28 cellular contexts compared by ENCODE assay signal in genomic region chr7:158795272-158795671, GRCh38.
"Had no signal": no experiment of that assay in that cellular context is flagged by ENCODE, and none has a peak within 500 bp of the region (broad histone marks: within the 10 kb centered on the region; RNA-seq: fewer than 3 reads in every experiment).

No MANE protein-coding gene starts in this region.

- H3K4me3 ChIP-seq: left ventricle myocardium inferior, lung, neural progenitor cell, ovary, skin epidermis, stomach, testis, thyroid gland, transverse colon, upper lobe of left lung, vagina had no signal

- H3K9me3 ChIP-seq: left ventricle myocardium inferior, neutrophil, ovary, stomach, testis, thyroid gland, transverse colon, upper lobe of left lung, vagina had no signal

- H3K27me3 Mint-ChIP-seq: naive B cell; progenitor cell of endocrine pancreas; stimulated activated naive B cell treated with anti-CD40 and anti-IgM and Interleukin-4, amounts not matched to agents 10 μg/mL and 1 μg/mL and 100 μg/mL, for 72 hours had no signal

- H3K36me3 ChIP-seq: ovary had no signal

- H2AFZ ChIP-seq: neural progenitor cell had no signal

- H3K9ac ChIP-seq: neural progenitor cell had no signal

- H3K4me2 ChIP-seq: neural progenitor cell had no signal

- ATAC-seq: sciatic nerve; stimulated activated naive B cell treated with anti-CD40 and anti-IgM and Interleukin-4, amounts not matched to agents 10 μg/mL and 1 μg/mL and 100 μg/mL, for 72 hours; stimulated activated naive CD8-positive, alpha-beta T cell treated with anti-CD3 and anti-CD28 coated beads, Interleukin-15, Interleukin-2, amounts not matched to agents 100 U/mL and 50 U/mL, for 24 hours had no signal

- H3K4me1 ChIP-seq: neural progenitor cell, testis, thyroid gland had no signal

- H3K4me3 Mint-ChIP-seq: mesothelial cell of epicardium; naive B cell; natural killer cell; nephron progenitor cell; neural progenitor cell; stimulated activated naive B cell treated with anti-CD40 and anti-IgM and Interleukin-4, amounts not matched to agents 10 μg/mL and 1 μg/mL and 100 μg/mL, for 72 hours had no signal

- DNase-seq: islet precursor cell; left ventricle myocardium inferior; mesendoderm; naive B cell; natural killer cell; nephron progenitor cell; occipital lobe; ovary; right cardiac atrium; stimulated activated CD4-positive, alpha-beta T cell treated with anti-CD3 and anti-CD28 coated beads, Interleukin-12 subunit alpha, Interleukin-12 subunit beta, amount 100 ng/mL, for 4 hours; stimulated activated CD4-positive, alpha-beta T cell treated with anti-CD3 and anti-CD28 coated beads, Interleukin-15, amount 100 ng/mL, for 24 hours; stimulated activated CD4-positive, alpha-beta T cell treated with anti-CD3 and anti-CD28 coated beads, Interleukin-2, amount 100 ng/mL, for 24 hours; stimulated activated CD4-positive, alpha-beta T cell treated with anti-CD3 and anti-CD28 coated beads, Interleukin-4, amount 100 ng/mL, for 1 hour; stimulated activated naive B cell treated with anti-CD40 and anti-IgM and Interleukin-4, amounts not matched to agents 10 μg/mL and 1 μg/mL and 100 μg/mL, for 72 hours; stimulated activated naive CD8-positive, alpha-beta T cell treated with anti-CD3 and anti-CD28 coated beads, Interleukin-15, Interleukin-2, amounts not matched to agents 100 U/mL and 50 U/mL, for 24 hours; stomach; testis; thyroid gland; transverse colon; upper lobe of left lung had no signal

- H3K9me3 Mint-ChIP-seq: mesothelial cell of epicardium; naive B cell; natural killer cell; nephron progenitor cell; neural progenitor cell; stimulated activated naive B cell treated with anti-CD40 and anti-IgM and Interleukin-4, amounts not matched to agents 10 μg/mL and 1 μg/mL and 100 μg/mL, for 72 hours had no signal

- H3K27ac Mint-ChIP-seq: mesothelial cell of epicardium; naive B cell; nephron progenitor cell; neural progenitor cell; progenitor cell of endocrine pancreas; stimulated activated naive B cell treated with anti-CD40 and anti-IgM and Interleukin-4, amounts not matched to agents 10 μg/mL and 1 μg/mL and 100 μg/mL, for 72 hours had no signal

- H3K27me3 ChIP-seq: neural progenitor cell, neutrophil, ovary, stomach, testis, thyroid gland, transverse colon, upper lobe of left lung, vagina had no signal

- H3K27ac ChIP-seq: left ventricle myocardium inferior, neural progenitor cell, neutrophil, ovary, skin epidermis, stomach, testis, thyroid gland, transverse colon, upper lobe of left lung, vagina had no signal
